Comparison of ENCODE assay signal across 8 cellular contexts in the genomic region with DNA sequence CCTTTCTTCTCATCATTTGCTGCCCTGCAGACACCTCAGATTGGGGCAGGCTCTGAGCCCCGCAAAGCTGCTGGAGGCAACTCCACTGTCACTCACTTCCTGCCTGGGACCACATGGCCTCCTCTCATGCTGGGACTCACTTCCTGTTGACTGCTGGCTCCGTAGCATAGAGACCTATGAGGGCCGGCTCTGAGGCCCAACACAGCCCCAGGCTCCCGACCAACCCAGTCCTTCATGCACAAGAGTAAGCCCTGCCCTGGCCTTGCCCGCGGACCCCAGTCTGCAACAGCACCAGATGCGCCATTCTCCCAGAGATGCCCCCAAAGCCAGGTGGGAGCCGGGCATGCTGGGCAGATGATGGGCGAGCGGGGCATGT. TPM values are rescaled to one million over a fixed set of nuclear protein-coding genes. Genes with fewer than 3 reads are reported as not detected.
DNase-seq lines count a peak whose midpoint lies in the region; ATAC-seq and TF ChIP-seq lines count a peak whose summit lies in the region.

No MANE protein-coding gene starts in this region.

- no peaks in the 10 kb centered on the region for H3K79me1 ChIP-seq in mesendoderm (ENCODE audit: low read length)

- no peaks in the 10 kb centered on the region for H4K20me1 ChIP-seq in smooth muscle cell (ENCODE audit: low read depth)

- no peak overlapping the region for H4K5ac ChIP-seq in mesendoderm (ENCODE audit: low read length)

- no peaks in the 10 kb centered on the region for H3K27me3 ChIP-seq in mesendoderm (ENCODE audit: insufficient read depth, low read length, poor library complexity)
- H3K27me3 ChIP-seq in smooth muscle cell (ENCODE audit: low read depth): no peaks in the 10 kb centered on the region

- H3K36me3 Mint-ChIP-seq in activated T-helper 2 cell treated with anti-CD3 and anti-CD28 coated beads, Interferon-gamma antibody, Interleukin-2, Interleukin-4, amounts not matched to agents 10 μg/mL and 5 μg/mL and 100 μg/mL, durations not matched to agents 14 hours and 24 hours and 36 hours (ENCODE audit: low read depth): peaks cover 50% of the 10 kb centered on the region

- H3K27ac Mint-ChIP-seq in activated T-helper 2 cell treated with anti-CD3 and anti-CD28 coated beads, Interferon-gamma antibody, Interleukin-2, Interleukin-4, amounts not matched to agents 10 μg/mL and 5 μg/mL and 100 μg/mL, durations not matched to agents 14 hours and 24 hours and 36 hours: peak overlapping the region; percentile 95

- peak overlapping the region; percentile 22 for H3K4me3 Mint-ChIP-seq in activated T-helper 2 cell treated with anti-CD3 and anti-CD28 coated beads, Interferon-gamma antibody, Interleukin-2, Interleukin-4, amounts not matched to agents 10 μg/mL and 5 μg/mL and 100 μg/mL, durations not matched to agents 14 hours and 24 hours and 36 hours (ENCODE audit: low read depth)

- no peaks in the 10 kb centered on the region for H3K27me3 Mint-ChIP-seq in activated T-helper 2 cell treated with anti-CD3 and anti-CD28 coated beads, Interferon-gamma antibody, Interleukin-2, Interleukin-4, amounts not matched to agents 10 μg/mL and 5 μg/mL and 100 μg/mL, durations not matched to agents 14 hours and 24 hours and 36 hours (ENCODE audit: low read depth)

- H3K36me3 ChIP-seq in mesendoderm (ENCODE audit: control insufficient read depth, insufficient read depth, low read length): no peaks in the 10 kb centered on the region
- H3K36me3 ChIP-seq in smooth muscle cell (ENCODE audit: low read depth): no peaks in the 10 kb centered on the region

- no peaks in the 10 kb centered on the region for H3K79me2 ChIP-seq in mesendoderm (ENCODE audit: control insufficient read depth, insufficient read depth, low read length)
- H3K79me2 ChIP-seq in smooth muscle cell (ENCODE audit: low read depth): no peaks in the 10 kb centered on the region

- no peak overlapping the region for H2BK120ac ChIP-seq in mesendoderm (ENCODE audit: low read depth, low read length)

- no peak overlapping the region for H2BK5ac ChIP-seq in mesendoderm (ENCODE audit: low read length)

- H2AFZ ChIP-seq in smooth muscle cell (ENCODE audit: low read depth): no peak overlapping the region

- no peak overlapping the region for H2AK5ac ChIP-seq in mesendoderm (ENCODE audit: low read length)

- no peak overlapping the region for H3K23ac ChIP-seq in mesendoderm (ENCODE audit: low read length)

- H3F3A ChIP-seq in smooth muscle cell (ENCODE audit: low read depth): no peaks in the 10 kb centered on the region

- H2BK15ac ChIP-seq in mesendoderm (replicated peaks; ENCODE audit: low read depth): no peak overlapping the region

- H3K27ac ChIP-seq in mesendoderm (ENCODE audit: low read depth, low read length): no peak overlapping the region
- H3K27ac ChIP-seq in smooth muscle cell (ENCODE audit: low read depth): no peak overlapping the region

- no peak overlapping the region for H3K4me3 ChIP-seq in mesendoderm (ENCODE audit: low read length)
- no peak overlapping the region for H3K4me3 ChIP-seq in smooth muscle cell

- no peaks in the 10 kb centered on the region for H3K9me3 Mint-ChIP-seq in activated T-helper 2 cell treated with anti-CD3 and anti-CD28 coated beads, Interferon-gamma antibody, Interleukin-2, Interleukin-4, amounts not matched to agents 10 μg/mL and 5 μg/mL and 100 μg/mL, durations not matched to agents 14 hours and 24 hours and 36 hours

- no CpG with 5 or more reads among the region's 10 CpGs for WGBS in mesendoderm (ENCODE audit: extremely low coverage, insufficient coverage, low lambda C conversion rate)
- WGBS in smooth muscle cell (ENCODE audit: low lambda C conversion rate): 88% methylated on average over 8 of the region's 10 CpGs

- DNase-seq in Right ventricle myocardium superior: no peak
- no peak for DNase-seq in cardiac septum (ENCODE audit: low spot score)
- peak; percentile 34 for DNase-seq in NCI-H69 (lab: John Stamatoyannopoulos, UW)
- peak; percentile 70 for DNase-seq in activated T-helper 2 cell treated with anti-CD3 and anti-CD28 coated beads, Interferon-gamma antibody, Interleukin-2, Interleukin-4, amounts not matched to agents 10 μg/mL and 5 μg/mL and 100 μg/mL, durations not matched to agents 14 hours and 24 hours and 36 hours (ENCODE audit: low spot score)
- DNase-seq in mesendoderm: peak; percentile 78
- no peak for DNase-seq in smooth muscle cell (lab: John Stamatoyannopoulos, UW; ENCODE audit: unreplicated experiment)
- no peak for DNase-seq in NCI-H1105 (lab: John Stamatoyannopoulos, UW)
- DNase-seq in HK-2 (ENCODE audit: unreplicated experiment): no peak

- ATAC-seq in Right ventricle myocardium superior (ENCODE audit: poor library complexity): peak; percentile 55

- peak overlapping the region; percentile 11 for H3K56ac ChIP-seq in mesendoderm (ENCODE audit: low read length)

- H3K9ac ChIP-seq in mesendoderm (ENCODE audit: low read length): no peak overlapping the region
- H3K9ac ChIP-seq in smooth muscle cell (ENCODE audit: low read depth): no peak overlapping the region

- intact Hi-C loops in Right ventricle myocardium superior (cut with DNase I): no loop called here
- intact Hi-C loops in cardiac septum (cut with DNase I): no loop called here
- intact Hi-C loops in activated T-helper 2 cell treated with anti-CD3 and anti-CD28 coated beads, Interferon-gamma antibody, Interleukin-2, Interleukin-4, amounts not matched to agents 10 μg/mL and 5 μg/mL and 100 μg/mL, durations not matched to agents 14 hours and 24 hours and 36 hours (cut with micrococcal nuclease): loop anchor here (1.0 to 2.0 kb wide), 2 partner anchors 9 to 29 kb away; no protein-coding TSS in a partner anchor

- no peak overlapping the region for H3K4me2 ChIP-seq in mesendoderm (ENCODE audit: low read length)
- no peak overlapping the region for H3K4me2 ChIP-seq in smooth muscle cell

- H3K4me1 ChIP-seq in mesendoderm (ENCODE audit: control insufficient read depth, low read depth, low read length) (peaks cover 5% of the 10 kb centered on the region), smooth muscle cell (ENCODE audit: low read depth) (no peaks in the 10 kb centered on the region)

- no peak overlapping the region for H3K4ac ChIP-seq in mesendoderm (ENCODE audit: low read depth, low read length)

- peaks cover 26% of the 10 kb centered on the region for H3K4me1 Mint-ChIP-seq in activated T-helper 2 cell treated with anti-CD3 and anti-CD28 coated beads, Interferon-gamma antibody, Interleukin-2, Interleukin-4, amounts not matched to agents 10 μg/mL and 5 μg/mL and 100 μg/mL, durations not matched to agents 14 hours and 24 hours and 36 hours (ENCODE audit: low read depth)

- H3K18ac ChIP-seq in mesendoderm (ENCODE audit: low read length): no peak overlapping the region

- no peak overlapping the region for H4K8ac ChIP-seq in mesendoderm (ENCODE audit: low read depth, low read length)

- TF ChIP-seq CTCF in smooth muscle cell (IDR thresholded peaks at IDR 0.05; ENCODE audit: borderline replicate concordance, insufficient read depth, poor library complexity, severe bottlenecking): no peak

- no peaks in the 10 kb centered on the region for H3K9me3 ChIP-seq in smooth muscle cell (replicated peaks; ENCODE audit: low read depth)

RNA-seq across cellular contexts. Expression of gene DNMT3A, which starts 55.7 kb away (rescaled TPM):
- total RNA-seq in Right ventricle myocardium superior: 20.2 TPM
- 24.9 TPM for total RNA-seq in cardiac septum
- 86.8 and 91.3 TPM in 2 replicates for total RNA-seq in activated T-helper 2 cell treated with anti-CD3 and anti-CD28 coated beads, Interferon-gamma antibody, Interleukin-2, Interleukin-4, amounts not matched to agents 10 μg/mL and 5 μg/mL and 100 μg/mL, durations not matched to agents 14 hours and 24 hours and 36 hours
- 50.9 TPM for polyA plus RNA-seq in mesendoderm (2013, experiment 1 of 2)
- polyA plus RNA-seq in mesendoderm (2013, experiment 2 of 2): 53.0 TPM
- 16.1 and 16.4 TPM in 2 replicates for total RNA-seq in smooth muscle cell
- polyA plus RNA-seq in smooth muscle cell: 18.9 and 19.9 TPM in 2 replicates

Comparison
In these comparisons a context has a peak if more than half of its experiments do, and no peak if none do; other contexts are left out.
1. DNase-seq: peak in NCI-H69 (single experiment), activated T-helper 2 cell treated with anti-CD3 and anti-CD28 coated beads, Interferon-gamma antibody, Interleukin-2, Interleukin-4, amounts not matched to agents 10 μg/mL and 5 μg/mL and 100 μg/mL, durations not matched to agents 14 hours and 24 hours and 36 hours (single experiment) and mesendoderm (single experiment); none in Right ventricle myocardium superior (single experiment), cardiac septum (single experiment), smooth muscle cell (single experiment), NCI-H1105 (single experiment) and HK-2 (single experiment).